In the genomic region with DNA sequence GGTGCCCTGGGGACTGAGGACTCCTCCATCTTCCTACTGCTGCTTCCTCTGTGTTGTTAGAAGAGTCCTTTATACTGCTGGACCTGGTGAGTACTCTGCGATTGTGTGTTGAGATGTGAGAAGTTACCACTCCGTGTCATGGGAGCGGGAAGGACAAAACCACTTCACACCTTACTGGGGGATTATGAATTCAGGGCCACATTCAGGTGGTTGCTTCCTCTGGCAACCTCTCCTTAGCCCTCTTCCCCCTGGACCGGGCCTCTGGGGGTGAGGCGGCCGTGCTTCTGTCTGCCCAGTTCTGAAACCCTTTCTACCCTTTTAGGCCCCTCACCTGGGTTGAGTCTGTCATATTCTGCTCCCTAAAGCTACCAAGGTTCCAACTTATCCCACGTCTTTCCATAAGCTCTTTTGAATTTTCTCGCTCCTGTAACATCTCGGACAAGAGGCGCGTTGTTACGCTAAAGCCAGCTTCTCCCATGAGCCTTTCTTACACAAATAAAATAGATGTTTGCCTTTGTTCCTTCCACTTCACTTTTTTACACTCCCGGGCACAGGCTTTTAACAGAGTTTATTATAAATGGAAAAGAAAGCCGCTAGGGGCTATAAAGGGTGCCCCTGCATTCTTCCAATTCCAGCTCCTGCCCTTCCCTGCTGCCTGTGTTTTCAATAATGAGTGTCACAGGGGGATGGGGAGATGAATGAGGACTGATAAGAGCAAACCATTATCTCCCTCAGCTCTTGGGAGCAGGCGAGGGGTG, we compare ENCODE assay signal across 25 cellular contexts. TPM values are rescaled to one million over a fixed set of nuclear protein-coding genes. Genes with fewer than 3 reads are reported as not detected.
"Had no signal": no experiment of that assay in that cellular context is flagged by ENCODE, and none has a peak within 500 bp of the region (broad histone marks: within the 10 kb centered on the region; RNA-seq: fewer than 3 reads in every experiment).

No MANE protein-coding gene starts in this region.

- ATAC-seq: effector memory CD8-positive, alpha-beta T cell; gastrocnemius medialis; heart right ventricle; left cardiac atrium; mucosa of descending colon; natural killer cell had no signal

- H3K9me3 Mint-ChIP-seq: activated naive CD4-positive, alpha-beta T cell treated with anti-CD3 and anti-CD28 coated beads, Interleukin-2, amount 10 ng/mL, durations not matched to agents 7 days and 5 days; activated T-helper 2 cell treated with anti-CD3 and anti-CD28 coated beads, Interferon-gamma antibody, Interleukin-2, Interleukin-4, amounts not matched to agents 10 μg/mL and 5 μg/mL and 100 μg/mL, durations not matched to agents 14 hours and 24 hours and 36 hours; effector memory CD8-positive, alpha-beta T cell; natural killer cell had no signal

- H3K27ac ChIP-seq: ascending aorta, breast epithelium, epithelial cell of prostate, gastrocnemius medialis, heart right ventricle, right atrium auricular region, skin epidermis, upper lobe of left lung had no signal

- H3K27me3 Mint-ChIP-seq: activated naive CD4-positive, alpha-beta T cell treated with anti-CD3 and anti-CD28 coated beads, Interleukin-2, amount 10 ng/mL, durations not matched to agents 7 days and 5 days had no signal

- H3K27ac Mint-ChIP-seq: activated naive CD4-positive, alpha-beta T cell treated with anti-CD3 and anti-CD28 coated beads, Interleukin-2, amount 10 ng/mL, durations not matched to agents 7 days and 5 days; activated T-helper 2 cell treated with anti-CD3 and anti-CD28 coated beads, Interferon-gamma antibody, Interleukin-2, Interleukin-4, amounts not matched to agents 10 μg/mL and 5 μg/mL and 100 μg/mL, durations not matched to agents 14 hours and 24 hours and 36 hours; effector memory CD8-positive, alpha-beta T cell; natural killer cell; progenitor cell of endocrine pancreas had no signal

- H3K4me3 ChIP-seq: ascending aorta, breast epithelium, gastrocnemius medialis, heart right ventricle, lung, mucosa of descending colon, right atrium auricular region, skin epidermis, upper lobe of left lung had no signal

- H3K36me3 Mint-ChIP-seq: activated naive CD4-positive, alpha-beta T cell treated with anti-CD3 and anti-CD28 coated beads, Interleukin-2, amount 10 ng/mL, durations not matched to agents 7 days and 5 days; natural killer cell had no signal

- H3K4me1 ChIP-seq: ascending aorta, breast epithelium, gastrocnemius medialis, upper lobe of left lung had no signal

- H3K27me3 ChIP-seq: ascending aorta, breast epithelium, gastrocnemius medialis, heart right ventricle, right atrium auricular region, upper lobe of left lung had no signal

- DNase-seq: activated CD4-positive, alpha-beta T cell treated with anti-CD3 and anti-CD28 coated beads for 1 hour; activated CD4-positive, alpha-beta T cell treated with anti-CD3 and anti-CD28 coated beads, Interleukin-2, amount 50 U/mL, for 48 hours; activated naive CD4-positive, alpha-beta T cell treated with anti-CD3 and anti-CD28 coated beads, Interleukin-2, amount 10 ng/mL, durations not matched to agents 7 days and 5 days; cerebellar nuclear complex; dermis blood vessel endothelial cell; effector memory CD8-positive, alpha-beta T cell; gastrocnemius medialis; heart right ventricle; left cardiac atrium; mucosa of descending colon; natural killer cell; occipital lobe; stimulated activated CD4-positive, alpha-beta T cell treated with anti-CD3 and anti-CD28 coated beads, Interleukin-4, amount 100 ng/mL, for 24 hours; stimulated activated naive CD4-positive, alpha-beta T cell; T-helper 1 cell; T1000; upper lobe of left lung had no signal

- H3K4me1 Mint-ChIP-seq: activated naive CD4-positive, alpha-beta T cell treated with anti-CD3 and anti-CD28 coated beads, Interleukin-2, amount 10 ng/mL, durations not matched to agents 7 days and 5 days; natural killer cell had no signal

- H3K4me3 Mint-ChIP-seq: activated naive CD4-positive, alpha-beta T cell treated with anti-CD3 and anti-CD28 coated beads, Interleukin-2, amount 10 ng/mL, durations not matched to agents 7 days and 5 days; effector memory CD8-positive, alpha-beta T cell; natural killer cell had no signal

- H3K36me3 ChIP-seq: ascending aorta, breast epithelium, gastrocnemius medialis, heart right ventricle, right atrium auricular region, upper lobe of left lung had no signal

- H3K9me3 ChIP-seq: ascending aorta, breast epithelium, gastrocnemius medialis, heart right ventricle, mucosa of descending colon, right atrium auricular region, upper lobe of left lung had no signal

RNA-seq across cellular contexts. Expression of gene CDH13, which starts 20.7 kb away (rescaled TPM):
- total RNA-seq: activated T-helper 2 cell treated with anti-CD3 and anti-CD28 coated beads, Interferon-gamma antibody, Interleukin-2, Interleukin-4, amounts not matched to agents 10 μg/mL and 5 μg/mL and 100 μg/mL, durations not matched to agents 14 hours and 24 hours and 36 hours; natural killer cell had no signal
